8 cellular contexts compared by ENCODE assay signal in genomic region chr22:19178659-19179471, GRCh38. TPM values are rescaled to one million over a fixed set of nuclear protein-coding genes. Genes with fewer than 3 reads are reported as not detected.
DNase-seq lines count a peak whose midpoint lies in the region; ATAC-seq and TF ChIP-seq lines count a peak whose summit lies in the region.

SLC25A1 (minus strand) TSS chr22:19178736; CDS start chr22:19178673, 63 bp downstream.

- peak within 1 kb of the TSS; percentile 78 for H3K4me3 Mint-ChIP-seq in T-helper 1 cell treated with Interleukin-12 subunit alpha and Interleukin-12 subunit beta and Interleukin-4 antibody, amounts not matched to agents 30 μg/mL and 1 μg/mL, for 36 hours
- peak within 1 kb of the TSS; percentile 78 for H3K4me3 Mint-ChIP-seq in progenitor cell of endocrine pancreas (ENCODE audit: low read depth)

- peak within 1 kb of the TSS; percentile 77 for H3K4me3 ChIP-seq in GM12864 (ENCODE audit: low read depth, low read length)
- peak within 1 kb of the TSS; percentile 78 to 98 (median 93) for H3K4me3 ChIP-seq in upper lobe of left lung

- H3K9me3 ChIP-seq in upper lobe of left lung = no peaks in the 10 kb centered on the region

- peak; percentile 62 for ATAC-seq in HG02623 (IDR thresholded peaks at IDR 0.05; ENCODE audit: unreplicated experiment)
- ATAC-seq in left cardiac atrium = peak; percentile 85 to 93
- peak; percentile 89 to 95 for ATAC-seq in upper lobe of left lung (ENCODE audit: low FRiP score in 2 of 2)

- peaks cover 24 to 41% (median 31%) of the 10 kb centered on the region in 4 donors for H3K4me1 ChIP-seq in upper lobe of left lung

- H3K27me3 Mint-ChIP-seq in T-helper 1 cell treated with Interleukin-12 subunit alpha and Interleukin-12 subunit beta and Interleukin-4 antibody, amounts not matched to agents 30 μg/mL and 1 μg/mL, for 36 hours (ENCODE audit: low read depth) = no peaks in the 10 kb centered on the region
- no peaks in the 10 kb centered on the region for H3K27me3 Mint-ChIP-seq in progenitor cell of endocrine pancreas

- peak within 1 kb of the TSS; percentile 83 to 89 (median 86) for H3K27ac ChIP-seq in upper lobe of left lung

- H3K4me1 Mint-ChIP-seq in T-helper 1 cell treated with Interleukin-12 subunit alpha and Interleukin-12 subunit beta and Interleukin-4 antibody, amounts not matched to agents 30 μg/mL and 1 μg/mL, for 36 hours (ENCODE audit: low read depth) = peaks cover 20% of the 10 kb centered on the region
- H3K4me1 Mint-ChIP-seq in progenitor cell of endocrine pancreas (ENCODE audit: low read depth) = peaks cover 9% of the 10 kb centered on the region

- TF ChIP-seq POLR2A in upper lobe of left lung (IDR thresholded peaks at IDR 0.05) = peak in 2 of 4 donors; percentile 29 to 57

- H3K27ac Mint-ChIP-seq in T-helper 1 cell treated with Interleukin-12 subunit alpha and Interleukin-12 subunit beta and Interleukin-4 antibody, amounts not matched to agents 30 μg/mL and 1 μg/mL, for 36 hours = peak within 1 kb of the TSS; percentile 63
- H3K27ac Mint-ChIP-seq in progenitor cell of endocrine pancreas = peak within 1 kb of the TSS; percentile 95

- DNase-seq in GM12864 (ENCODE audit: low read depth) (peak; percentile 44), NCI-H1105 (lab: John Stamatoyannopoulos, UW) (peak; percentile 80), amniotic epithelial cell (ENCODE audit: low read depth) (peak; percentile 74), left cardiac atrium (peak; percentile 93), progenitor cell of endocrine pancreas (ENCODE audit: low spot score, unreplicated experiment) (peak; percentile 89), upper lobe of left lung (peak; percentile 95 to 99)

- TF ChIP-seq EP300 in upper lobe of left lung (IDR thresholded peaks at IDR 0.05) = no peak

- no peaks in the 10 kb centered on the region for H3K27me3 ChIP-seq in upper lobe of left lung

- intact Hi-C loops in left cardiac atrium (cut with DNase I) = no loop called here

- WGBS in upper lobe of left lung, 2 donors = 0 to 2% methylated on average over 6 to 53 of the region's 84 CpGs

- no peaks in the 10 kb centered on the region for H3K9me3 Mint-ChIP-seq in T-helper 1 cell treated with Interleukin-12 subunit alpha and Interleukin-12 subunit beta and Interleukin-4 antibody, amounts not matched to agents 30 μg/mL and 1 μg/mL, for 36 hours
- no peaks in the 10 kb centered on the region for H3K9me3 Mint-ChIP-seq in progenitor cell of endocrine pancreas (ENCODE audit: low read depth)

- H3K36me3 ChIP-seq in upper lobe of left lung = peaks cover 0 to 8% (median 0%) of the 10 kb centered on the region in 4 donors

- TF ChIP-seq CTCF in GM12864 (IDR thresholded peaks at IDR 0.05; ENCODE audit: low read depth, low read length, missing control alignments) (no peak), progenitor cell of endocrine pancreas (IDR thresholded peaks at IDR 0.05; ENCODE audit: unreplicated experiment) (no peak), upper lobe of left lung (IDR thresholded peaks at IDR 0.05) (peak in 1 of 6 experiments; percentile 7)

- no peaks in the 10 kb centered on the region for H3K36me3 Mint-ChIP-seq in T-helper 1 cell treated with Interleukin-12 subunit alpha and Interleukin-12 subunit beta and Interleukin-4 antibody, amounts not matched to agents 30 μg/mL and 1 μg/mL, for 36 hours (ENCODE audit: low read depth)
- peaks cover 2% of the 10 kb centered on the region for H3K36me3 Mint-ChIP-seq in progenitor cell of endocrine pancreas (ENCODE audit: insufficient read depth)

RNA-seq across cellular contexts. Expression of gene SLC25A1, which starts in this region (rescaled TPM):
- 10 to 100 TPM; 39.0 to 48.2 TPM for total RNA-seq in left cardiac atrium
- total RNA-seq in progenitor cell of endocrine pancreas = 99.8 and 111 TPM in 2 replicates
- total RNA-seq in upper lobe of left lung = 10 to 100 TPM; 26.2 to 82.1 (median 71.5) TPM

Comparison
In these comparisons a context has a peak if more than half of its experiments do, and no peak if none do; other contexts are left out.
1. Peak in every context shown above with its lines: DNase-seq, ATAC-seq, H3K4me3 ChIP-seq and H3K27ac ChIP-seq.
2. DNase-seq: peak in every context shown above with its lines; median percentile 97 in upper lobe of left lung; 93 in left cardiac atrium; 89 in progenitor cell of endocrine pancreas; 80 in NCI-H1105; 74 in amniotic epithelial cell; 44 in GM12864.